ENCODE assay signal across 17 cellular contexts in the genomic region with DNA sequence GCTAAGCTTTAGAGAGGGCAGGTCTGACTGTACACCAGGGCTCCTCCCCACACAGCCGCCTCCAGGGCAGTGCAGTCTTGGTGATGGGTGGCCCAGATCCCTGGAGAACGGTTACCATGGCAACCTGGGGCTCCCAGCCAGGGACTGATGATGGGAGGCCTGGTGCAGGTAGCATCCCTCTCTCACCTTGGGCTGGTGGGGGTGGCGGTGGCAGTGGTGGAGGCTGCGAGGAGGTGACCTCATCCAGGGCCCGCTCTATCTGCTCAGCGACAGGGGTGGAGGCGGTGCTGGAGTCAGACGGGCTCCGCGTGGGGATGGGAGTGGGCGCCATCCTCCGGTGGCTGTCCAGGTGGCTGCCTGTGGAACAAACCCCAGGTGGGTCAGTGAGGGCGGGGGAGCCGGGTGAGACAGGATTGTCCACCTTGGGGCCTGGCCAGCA. TPM values are rescaled to one million over a fixed set of nuclear protein-coding genes. Genes with fewer than 3 reads are reported as not detected.
A peak's percentile ranks its signal among the peaks of the same experiment; 100 is the strongest.
DNase-seq lines count a peak whose midpoint lies in the region; ATAC-seq and TF ChIP-seq lines count a peak whose summit lies in the region.
"Had no signal": no experiment of that assay in that cellular context is flagged by ENCODE, and none has a peak within 500 bp of the region (broad histone marks: within the 10 kb centered on the region; RNA-seq: fewer than 3 reads in every experiment).

No MANE protein-coding gene starts in this region.

- DNase-seq in NCI-H146 (lab: John Stamatoyannopoulos, UW), result peak; percentile 17
- DNase-seq in NCI-H146 treated with DMSO at 0.1 percent for 48 hours (lab: John Stamatoyannopoulos, UW; ENCODE audit: unreplicated experiment), result no peak
- peak; percentile 73 for DNase-seq in M059J (ENCODE audit: low read depth)
- DNase-seq in dorsolateral prefrontal cortex, result peak in 7 of 10 donors; percentile 58 to 84 (median 73)
- peak; percentile 56 for DNase-seq in occipital lobe (lab: John Stamatoyannopoulos, UW)
- no peak for DNase-seq in activated gamma-delta T cell (lab: John Stamatoyannopoulos, UW)
- no peak for DNase-seq in activated naive CD4-positive, alpha-beta T cell treated with anti-CD3 and anti-CD28 coated beads for 36 hours
- DNase-seq: activated CD4-positive, alpha-beta T cell treated with anti-CD3 and anti-CD28 coated beads, Interleukin-2, amount 10 ng/mL, durations not matched to agents 24 days and 14 days; stimulated activated CD8-positive, alpha-beta memory T cell treated with anti-CD3 and anti-CD28 coated beads, Interleukin-4, amount 100 ng/mL, for 48 hours had no signal

- H3K4me3 ChIP-seq in dorsolateral prefrontal cortex, result no peak overlapping the region
- H3K4me3 ChIP-seq: cardiac muscle cell, tibial nerve had no signal

- no peaks in the 10 kb centered on the region for H3K36me3 Mint-ChIP-seq in activated naive CD4-positive, alpha-beta T cell treated with anti-CD3 and anti-CD28 coated beads for 36 hours (ENCODE audit: low read depth)

- no peaks in the 10 kb centered on the region for H3K9me3 Mint-ChIP-seq in activated naive CD4-positive, alpha-beta T cell treated with anti-CD3 and anti-CD28 coated beads for 36 hours
- H3K9me3 Mint-ChIP-seq: activated CD4-positive, alpha-beta T cell treated with anti-CD3 and anti-CD28 coated beads, Interleukin-2, amount 10 ng/mL, durations not matched to agents 24 days and 14 days; T-helper 1 cell treated with Interleukin-12 subunit alpha and Interleukin-12 subunit beta and Interleukin-4 antibody, amounts not matched to agents 30 μg/mL and 1 μg/mL, for 36 hours had no signal

- ATAC-seq in GM18870 (IDR thresholded peaks at IDR 0.05; ENCODE audit: unreplicated experiment), result no peak
- ATAC-seq: esophagus mucosa had no signal

- intact Hi-C loops in dorsolateral prefrontal cortex (cut with DNase I), result no loop called here
- intact Hi-C loops in activated naive CD4-positive, alpha-beta T cell treated with anti-CD3 and anti-CD28 coated beads for 36 hours (cut with micrococcal nuclease), result no loop called here

- peak overlapping the region in 49 of 59 donors; percentile 1 to 92 (median 66) for H3K27ac ChIP-seq in dorsolateral prefrontal cortex
- H3K27ac ChIP-seq: cardiac muscle cell, KMS-11 had no signal

- peaks cover 19% of the 10 kb centered on the region for H3K4me1 Mint-ChIP-seq in activated naive CD4-positive, alpha-beta T cell treated with anti-CD3 and anti-CD28 coated beads for 36 hours (ENCODE audit: low read depth)

- TF ChIP-seq CTCF in dorsolateral prefrontal cortex (IDR thresholded peaks at IDR 0.05 in 54 of 56, conservative IDR thresholded peaks at IDR 0.05 in 2 of 56; ENCODE audit: low read depth in 1 of 56, partially characterized antibody in 56 of 56), result no peak

- no peaks in the 10 kb centered on the region for H3K27me3 Mint-ChIP-seq in activated naive CD4-positive, alpha-beta T cell treated with anti-CD3 and anti-CD28 coated beads for 36 hours (ENCODE audit: low read depth)
- H3K27me3 Mint-ChIP-seq: progenitor cell of endocrine pancreas had no signal

- no peak overlapping the region for H3K27ac Mint-ChIP-seq in activated naive CD4-positive, alpha-beta T cell treated with anti-CD3 and anti-CD28 coated beads for 36 hours
- H3K27ac Mint-ChIP-seq: activated CD4-positive, alpha-beta T cell treated with anti-CD3 and anti-CD28 coated beads, Interleukin-2, amount 10 ng/mL, durations not matched to agents 24 days and 14 days; progenitor cell of endocrine pancreas; T-helper 1 cell treated with Interleukin-12 subunit alpha and Interleukin-12 subunit beta and Interleukin-4 antibody, amounts not matched to agents 30 μg/mL and 1 μg/mL, for 36 hours had no signal

- no peak overlapping the region for H3K4me3 Mint-ChIP-seq in activated naive CD4-positive, alpha-beta T cell treated with anti-CD3 and anti-CD28 coated beads for 36 hours
- H3K4me3 Mint-ChIP-seq: activated CD4-positive, alpha-beta T cell treated with anti-CD3 and anti-CD28 coated beads, Interleukin-2, amount 10 ng/mL, durations not matched to agents 24 days and 14 days; T-helper 1 cell treated with Interleukin-12 subunit alpha and Interleukin-12 subunit beta and Interleukin-4 antibody, amounts not matched to agents 30 μg/mL and 1 μg/mL, for 36 hours had no signal

- CTCF ChIA-PET in activated naive CD4-positive, alpha-beta T cell treated with anti-CD3 and anti-CD28 coated beads for 36 hours (lab: Charles Lee), result interaction anchor here (1.2 kb wide), 1 partner anchor 68 kb away, joined by 4 read pairs; no protein-coding TSS in a partner anchor

- H3K27me3 ChIP-seq in dorsolateral prefrontal cortex, result no peaks in the 10 kb centered on the region
- H3K27me3 ChIP-seq: tibial nerve had no signal

RNA-seq across cellular contexts. Expression of gene PRR7, which starts 12.3 kb away (rescaled TPM):
- 24.8 and 44.4 TPM in 2 replicates for total RNA-seq in M059J (2014; rRNA removed; shearing (Covaris generic))
- total RNA-seq in dorsolateral prefrontal cortex (10 to 100 TPM in 119 of 120 experiments, 1 to 10 TPM in 1; 8.4 to 26.6 (median 16.7) TPM), occipital lobe (11.7 TPM)
- total RNA-seq in activated naive CD4-positive, alpha-beta T cell treated with anti-CD3 and anti-CD28 coated beads for 36 hours, result 1 to 10 TPM; 7.4 to 8.2 TPM

RNA-seq across cellular contexts. Expression of gene DBN1, which starts 14.5 kb away (rescaled TPM):
- 73.0 and 121 TPM in 2 replicates for total RNA-seq in M059J (2014; rRNA removed; shearing (Covaris generic))
- total RNA-seq in dorsolateral prefrontal cortex (100 to 1,000 TPM in 63 of 120 experiments, 10 to 100 TPM in 57; 46.8 to 130 (median 101) TPM), occipital lobe (170 TPM)
- 10 to 100 TPM; 20.8 to 22.4 TPM for total RNA-seq in activated naive CD4-positive, alpha-beta T cell treated with anti-CD3 and anti-CD28 coated beads for 36 hours

RNA-seq across cellular contexts. Expression of gene GRK6, which starts 32.5 kb away (rescaled TPM):
- 20.2 and 37.3 TPM in 2 replicates for total RNA-seq in M059J (2014; rRNA removed; shearing (Covaris generic))
- total RNA-seq in dorsolateral prefrontal cortex (10 to 100 TPM; 25.6 to 45.9 (median 34.0) TPM), occipital lobe (14.0 TPM)
- 100 to 1,000 TPM; 117 to 133 TPM for total RNA-seq in activated naive CD4-positive, alpha-beta T cell treated with anti-CD3 and anti-CD28 coated beads for 36 hours

RNA-seq across cellular contexts. Expression of gene PDLIM7, which starts 38.5 kb away (rescaled TPM):
- total RNA-seq in M059J (2014; rRNA removed; shearing (Covaris generic)), result 172 and 230 TPM in 2 replicates
- total RNA-seq in dorsolateral prefrontal cortex (10 to 100 TPM; 12.0 to 88.0 (median 35.5) TPM), occipital lobe (7.8 TPM)
- 10 to 100 TPM; 41.2 to 42.2 TPM for total RNA-seq in activated naive CD4-positive, alpha-beta T cell treated with anti-CD3 and anti-CD28 coated beads for 36 hours

RNA-seq across cellular contexts. Expression of gene F12, which starts 49.6 kb away (rescaled TPM):
- 1.7 and 2.4 TPM in 2 replicates for total RNA-seq in M059J (2014; rRNA removed; shearing (Covaris generic))
- total RNA-seq in dorsolateral prefrontal cortex (10 to 100 TPM in 15 of 120 experiments, 1 to 10 TPM in 105; 1.8 to 14.5 (median 7.5) TPM), occipital lobe (3.9 TPM)
- 1 to 10 TPM; 3.2 to 5.4 TPM for total RNA-seq in activated naive CD4-positive, alpha-beta T cell treated with anti-CD3 and anti-CD28 coated beads for 36 hours
- total RNA-seq: mesenteric fat pad had no signal

Comparison
In these comparisons a context has a peak if more than half of its experiments do, and no peak if none do; other contexts are left out.
1. DNase-seq: peak in NCI-H146 (single experiment), M059J (single experiment), dorsolateral prefrontal cortex (7 of 10) and occipital lobe (single experiment); none in NCI-H146 treated with DMSO at 0.1 percent for 48 hours (single experiment), activated gamma-delta T cell (single experiment) and activated naive CD4-positive, alpha-beta T cell treated with anti-CD3 and anti-CD28 coated beads for 36 hours (single experiment).